In the genomic region with DNA sequence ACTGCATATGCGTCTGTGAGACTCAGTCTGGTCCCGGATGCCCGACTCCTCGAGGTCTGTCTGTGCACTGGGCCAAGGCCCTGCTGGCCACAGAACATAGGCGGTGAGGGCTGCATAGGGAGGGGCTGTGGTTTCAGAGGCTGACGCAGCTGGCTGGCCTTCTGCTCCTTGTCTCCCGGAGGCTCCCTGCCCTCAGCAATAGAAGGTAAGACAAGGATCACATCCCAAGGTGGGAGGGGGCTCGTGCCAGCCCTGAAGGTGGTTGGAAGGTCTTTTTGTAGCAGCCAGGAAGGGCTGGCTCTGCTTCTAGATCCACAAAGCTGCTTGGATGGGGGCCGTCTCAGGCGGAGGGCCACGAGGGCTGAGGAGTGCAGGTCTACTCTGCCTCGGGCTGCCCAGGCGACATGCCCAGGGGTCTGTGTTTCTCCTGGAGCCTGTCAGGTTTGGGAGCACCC, we compare ENCODE assay signal across 10 cellular contexts.
DNase-seq lines count a peak whose midpoint lies in the region; ATAC-seq and TF ChIP-seq lines count a peak whose summit lies in the region.
"Had no signal": no experiment of that assay in that cellular context is flagged by ENCODE, and none has a peak within 500 bp of the region (broad histone marks: within the 10 kb centered on the region; RNA-seq: fewer than 3 reads in every experiment).

No MANE protein-coding gene starts in this region.

- peaks cover 38% of the 10 kb centered on the region for H3K27me3 Mint-ChIP-seq in T-helper 17 cell

- no peaks in the 10 kb centered on the region for H3K36me3 Mint-ChIP-seq in T-helper 17 cell (ENCODE audit: low read depth)

- no peaks in the 10 kb centered on the region for H3K9me3 ChIP-seq in T-helper 17 cell (ENCODE audit: control insufficient read depth, low read length, poor library complexity, severe bottlenecking)
- H3K9me3 ChIP-seq: breast epithelium had no signal

- TF ChIP-seq CTCF in fibroblast of the aortic adventitia (IDR thresholded peaks at IDR 0.05; ENCODE audit: insufficient read depth, low read length), result no peak

- peak; percentile 89 for DNase-seq in GM04504 (ENCODE audit: low read depth)
- DNase-seq in fibroblast of the aortic adventitia (ENCODE audit: low read depth), result peak; percentile 76
- peak; percentile 79 for DNase-seq in renal cortical epithelial cell (ENCODE audit: low read depth)
- DNase-seq in NCI-H1105 (lab: John Stamatoyannopoulos, UW), result no peak
- no peak for DNase-seq in NCI-H2171 (lab: John Stamatoyannopoulos, UW)
- DNase-seq in T-helper 17 cell, result no peak
- DNase-seq in NCI-H2081 treated with DMSO at 0.1 percent for 48 hours (lab: John Stamatoyannopoulos, UW), result no peak

- H3K4me3 ChIP-seq in fibroblast of the aortic adventitia (ENCODE audit: low read depth, low read length), result peak overlapping the region; percentile 9

- ATAC-seq in T-helper 17 cell, result no peak

- H3K4me1 Mint-ChIP-seq in T-helper 17 cell, result no peaks in the 10 kb centered on the region

- no peak overlapping the region for H3K4me3 Mint-ChIP-seq in T-helper 17 cell
- H3K4me3 Mint-ChIP-seq: stimulated activated naive CD8-positive, alpha-beta T cell treated with anti-CD3 and anti-CD28 coated beads, Interleukin-15, Interleukin-2, amounts not matched to agents 100 ng/mL and 50 ng/mL, for 24 hours had no signal

- H3K27ac Mint-ChIP-seq in T-helper 17 cell, result no peak overlapping the region
- H3K27ac Mint-ChIP-seq: stimulated activated naive CD8-positive, alpha-beta T cell treated with anti-CD3 and anti-CD28 coated beads, Interleukin-15, Interleukin-2, amounts not matched to agents 100 ng/mL and 50 ng/mL, for 24 hours had no signal

TF ChIP-seq in PFSK-1, 5 proteins besides CTCF, POLR2A, EP300 and RAD21:
- TF ChIP-seq TAF1 (IDR thresholded peaks at IDR 0.05; ENCODE audit: borderline replicate concordance, insufficient read depth, low read length) (peak; percentile 32; the same call in 1 of the 2 replicates), POLR2AphosphoS5 (IDR thresholded peaks at IDR 0.05; ENCODE audit: low read depth, low read length) (no peak)

Comparison
In these comparisons a context has a peak if more than half of its experiments do, and no peak if none do; other contexts are left out.
1. DNase-seq: peak in GM04504 (single experiment), fibroblast of the aortic adventitia (single experiment) and renal cortical epithelial cell (single experiment); none in NCI-H1105 (single experiment), NCI-H2171 (single experiment), T-helper 17 cell (0 of 3) and NCI-H2081 treated with DMSO at 0.1 percent for 48 hours (single experiment).